In the genomic region with DNA sequence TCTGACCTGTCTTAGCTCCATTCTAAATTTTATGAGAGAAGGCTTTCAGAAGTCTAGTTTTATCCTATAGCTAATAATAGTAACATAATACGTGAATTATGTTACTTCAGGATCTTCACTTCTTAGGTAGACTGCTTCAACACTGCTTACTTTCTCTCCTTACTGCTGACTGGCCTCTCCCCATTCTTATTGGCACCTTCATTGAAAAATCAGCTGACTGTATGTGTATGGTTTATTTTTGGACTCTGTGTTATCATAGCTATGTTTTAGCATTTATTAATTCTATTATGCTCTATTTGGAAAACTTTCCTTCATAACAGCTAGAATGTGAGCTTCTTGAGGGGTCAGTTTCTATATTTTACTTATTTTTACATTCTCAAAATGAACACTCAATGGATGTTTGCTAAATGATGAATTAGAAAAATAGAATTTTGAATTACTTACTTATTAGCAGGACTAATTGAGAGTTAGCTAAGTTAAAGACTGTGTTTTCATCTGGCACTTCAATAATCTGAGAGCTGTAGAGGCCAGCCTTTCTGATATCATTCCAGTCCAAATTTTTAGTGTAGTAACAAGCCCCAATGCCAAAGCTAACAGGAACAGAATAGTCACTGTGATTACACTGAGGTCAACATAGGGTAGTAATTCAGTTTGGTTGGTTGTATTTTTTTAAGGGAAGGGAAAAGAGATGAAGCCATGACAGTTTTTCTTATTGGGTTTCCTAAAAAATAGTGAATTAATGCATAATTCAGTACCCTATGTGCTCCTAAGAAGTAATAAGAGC, we compare ENCODE assay signal across 14 cellular contexts.
A peak's percentile ranks its signal among the peaks of the same experiment; 100 is the strongest.
DNase-seq lines count a peak whose midpoint lies in the region; ATAC-seq and TF ChIP-seq lines count a peak whose summit lies in the region.
"Had no signal": no experiment of that assay in that cellular context is flagged by ENCODE, and none has a peak within 500 bp of the region (broad histone marks: within the 10 kb centered on the region; RNA-seq: fewer than 3 reads in every experiment).

No MANE protein-coding gene starts in this region.

- peaks cover 44% of the 10 kb centered on the region for H3K4me1 Mint-ChIP-seq in chondrocyte (ENCODE audit: low read depth)

- intact Hi-C loops in head of caudate nucleus (cut with DNase I) = no loop called here

- H3K27me3 Mint-ChIP-seq in chondrocyte (ENCODE audit: low read depth) = no peaks in the 10 kb centered on the region
- H3K27me3 Mint-ChIP-seq: B cell; CD4-positive, alpha-beta T cell had no signal

- no peak overlapping the region for H3K4me3 ChIP-seq in fibroblast of the aortic adventitia (ENCODE audit: low read depth, low read length)

- peak overlapping the region; percentile 47 for H3K27ac Mint-ChIP-seq in chondrocyte (ENCODE audit: unreplicated experiment)
- H3K27ac Mint-ChIP-seq: B cell; CD4-positive, alpha-beta T cell had no signal

- TF ChIP-seq CTCF in chondrocyte (IDR thresholded peaks at IDR 0.05) = no peak
- TF ChIP-seq CTCF in fibroblast of the aortic adventitia (IDR thresholded peaks at IDR 0.05; ENCODE audit: insufficient read depth, low read length) = no peak

- DNase-seq in chondrocyte (ENCODE audit: low spot score) (no peak), fibroblast of the aortic adventitia (ENCODE audit: low read depth) (peak; percentile 61), left lobe of liver (ENCODE audit: low spot score) (no peak), stromal cell of bone marrow (ENCODE audit: low read depth) (peak; percentile 65), SHP77 (lab: John Stamatoyannopoulos, UW) (no peak), kidney glomerular epithelial cell (lab: John Stamatoyannopoulos, UW) (no peak), head of caudate nucleus (no peak)
- DNase-seq: CD4-positive, alpha-beta T cell; KG1; NCI-H446; NCI-H69; SIG-M5 had no signal

- peaks cover 5% of the 10 kb centered on the region for H3K36me3 Mint-ChIP-seq in chondrocyte (ENCODE audit: low read depth)

- peak; percentile 92 for ATAC-seq in left lobe of liver
- ATAC-seq in HG03469 (IDR thresholded peaks at IDR 0.05; ENCODE audit: unreplicated experiment) = no peak

- H3K4me3 Mint-ChIP-seq in chondrocyte (ENCODE audit: unreplicated experiment) = no peak overlapping the region
- H3K4me3 Mint-ChIP-seq: B cell; CD4-positive, alpha-beta T cell had no signal

- peaks cover 5% of the 10 kb centered on the region for H3K9me3 Mint-ChIP-seq in chondrocyte (ENCODE audit: low read depth)

Comparison
In these comparisons a context has a peak if more than half of its experiments do, and no peak if none do; other contexts are left out.
1. DNase-seq: peak in fibroblast of the aortic adventitia (single experiment) and stromal cell of bone marrow (single experiment); none in chondrocyte (single experiment), left lobe of liver (single experiment), SHP77 (0 of 2), kidney glomerular epithelial cell (single experiment) and head of caudate nucleus (0 of 42).